ENCODE assay signal across 22 cellular contexts in genomic region chr22:37617431-37617830, GRCh38. TPM values are rescaled to one million over a fixed set of nuclear protein-coding genes. Genes with fewer than 3 reads are reported as not detected.
DNase-seq lines count a peak whose midpoint lies in the region; ATAC-seq and TF ChIP-seq lines count a peak whose summit lies in the region.
"Had no signal": no experiment of that assay in that cellular context is flagged by ENCODE, and none has a peak within 500 bp of the region (broad histone marks: within the 10 kb centered on the region; RNA-seq: fewer than 3 reads in every experiment).

No MANE protein-coding gene starts in this region.

- H3K27ac Mint-ChIP-seq in neural crest cell (ENCODE audit: unreplicated experiment) (no peak overlapping the region), progenitor cell of endocrine pancreas (no peak overlapping the region)

- H4K20me1 ChIP-seq in HCT116 (ENCODE audit: insufficient read depth) (no peaks in the 10 kb centered on the region), PC-3 (ENCODE audit: low read length) (no peaks in the 10 kb centered on the region)

- H3F3A ChIP-seq in PC-3 (ENCODE audit: low read length, unreplicated experiment), result no peaks in the 10 kb centered on the region

- TF ChIP-seq POLR2A in HCT116 (IDR thresholded peaks at IDR 0.05; ENCODE audit: borderline replicate concordance, extremely low read depth, insufficient read depth, insufficient read length), result no peak

- peaks cover 31 to 35% of the 10 kb centered on the region in 2 experiments for H3K36me3 ChIP-seq in HCT116 (ENCODE audit: control insufficient read depth in 1 of 2, insufficient read depth in 2 of 2, low read length in 2 of 2)
- H3K36me3 ChIP-seq in PC-3 (ENCODE audit: low read depth, low read length), result no peaks in the 10 kb centered on the region

- H3K9me2 ChIP-seq in HCT116 (ENCODE audit: insufficient read depth) (no peaks in the 10 kb centered on the region), PC-3 (replicated peaks; ENCODE audit: low read length) (no peaks in the 10 kb centered on the region)
- H3K9me2 ChIP-seq: SK-N-SH had no signal

- ATAC-seq in HCT116 (no peak), PC-3 (no peak)
- ATAC-seq: T-cell had no signal

- POLR2A ChIA-PET in HCT116 (lab: Charles Lee) (interaction anchor here (1.3 kb wide), 1 partner anchor 25 kb away, joined by 8 read pairs; no protein-coding TSS in a partner anchor), PC-3 (lab: Charles Lee; ENCODE audit: unreplicated experiment) (no interaction called here)

- no peak overlapping the region for H3K27ac ChIP-seq in HCT116 (ENCODE audit: low read depth, low read length)
- H3K27ac ChIP-seq in PC-3 (ENCODE audit: low read length), result no peak overlapping the region

- intact Hi-C loops in HCT116 (cut with micrococcal nuclease) (no loop called here), PC-3 (cut with micrococcal nuclease) (no loop called here)

- TF ChIP-seq CTCF in HCT116 (IDR thresholded peaks at IDR 0.05 in 2 of 3, conservative IDR thresholded peaks at IDR 0.05 in 1 of 3; ENCODE audit: borderline replicate concordance in 1 of 3, insufficient read depth in 1 of 3, low read depth in 2 of 3, low read length in 2 of 3), result no peak
- no peak for TF ChIP-seq CTCF in PC-3 (conservative IDR thresholded peaks at IDR 0.05; ENCODE audit: low read depth, low read length)
- no peak for TF ChIP-seq CTCF in neural crest cell (conservative IDR thresholded peaks at IDR 0.05)
- no peak for TF ChIP-seq CTCF in progenitor cell of endocrine pancreas (IDR thresholded peaks at IDR 0.05; ENCODE audit: unreplicated experiment)

- H3K79me2 ChIP-seq in HCT116 (ENCODE audit: insufficient read depth, low read length), result no peaks in the 10 kb centered on the region; the same call in 1 of the 2 replicates
- H3K79me2 ChIP-seq in PC-3 (ENCODE audit: low read length), result no peaks in the 10 kb centered on the region

- H3K36me3 Mint-ChIP-seq in neural crest cell (ENCODE audit: low read depth) (peaks cover 7% of the 10 kb centered on the region), progenitor cell of endocrine pancreas (ENCODE audit: insufficient read depth) (peaks cover 7% of the 10 kb centered on the region)

- H3K27me3 ChIP-seq in HCT116 (ENCODE audit: insufficient read depth, low read length) (no peaks in the 10 kb centered on the region), PC-3 (ENCODE audit: low read length) (no peaks in the 10 kb centered on the region)

- no peaks in the 10 kb centered on the region for H3K9me3 Mint-ChIP-seq in neural crest cell
- H3K9me3 Mint-ChIP-seq in progenitor cell of endocrine pancreas (ENCODE audit: low read depth), result no peaks in the 10 kb centered on the region
- H3K9me3 Mint-ChIP-seq: CD14-positive monocyte, T-cell had no signal

- no peak overlapping the region for H3K4me2 ChIP-seq in HCT116 (ENCODE audit: low read length)
- H3K4me2 ChIP-seq in PC-3 (ENCODE audit: low read length), result no peak overlapping the region
- H3K4me2 ChIP-seq: SK-N-SH had no signal

- BruUV-seq in HCT116 (replicated peaks; lab: Mats Ljungman, UMichigan), result TSS peak; percentile 33
- BruUV-seq in PC-3 (replicated peaks; lab: Mats Ljungman, UMichigan), result TSS peak; percentile 28

- H3K4me3 Mint-ChIP-seq in neural crest cell (peak overlapping the region; percentile 39), progenitor cell of endocrine pancreas (ENCODE audit: low read depth) (no peak overlapping the region)
- H3K4me3 Mint-ChIP-seq: CD14-positive monocyte, T-cell had no signal

- H3K9ac ChIP-seq in HCT116 (ENCODE audit: low read length) (no peak overlapping the region), PC-3 (ENCODE audit: low read length) (no peak overlapping the region)
- H3K9ac ChIP-seq: SK-N-SH had no signal

- no peak for TF ChIP-seq RAD21 in HCT116 (IDR thresholded peaks at IDR 0.05; ENCODE audit: low read depth)

- H3K27me3 Mint-ChIP-seq in neural crest cell (ENCODE audit: low read depth) (no peaks in the 10 kb centered on the region), progenitor cell of endocrine pancreas (no peaks in the 10 kb centered on the region)
- H3K27me3 Mint-ChIP-seq: T-cell had no signal

- H3K4me1 ChIP-seq in HCT116 (ENCODE audit: control insufficient read depth in 1 of 2, insufficient read depth in 2 of 2, low read length in 2 of 2) (0 out of 4 replicates have a peak, but pooled peaks cover 2% of the 10 kb centered on the region in 2 experiments), PC-3 (ENCODE audit: insufficient read depth, low read length) (no peaks in the 10 kb centered on the region)

- CTCF ChIA-PET in HCT116 (lab: Charles Lee) (interaction anchor here (1.0 kb wide), 1 partner anchor 8 kb away, joined by 3 read pairs; no protein-coding TSS in a partner anchor), PC-3 (lab: Charles Lee) (no interaction called here)

- H3K4me3 ChIP-seq in HCT116 (replicated peaks in 1 of 2; ENCODE audit: low read depth in 1 of 2, low read length in 2 of 2), result no peak overlapping the region
- no peak overlapping the region for H3K4me3 ChIP-seq in PC-3 (ENCODE audit: low read length)

- RAD21 ChIA-PET in HCT116 (lab: Charles Lee; ENCODE audit: low non-redundant PET in 1 of 2, low total read pairs in 2 of 2, uncharacterized antibody in 2 of 2, unreplicated experiment in 2 of 2), result no interaction called here

- H3K4me1 Mint-ChIP-seq in neural crest cell (no peaks in the 10 kb centered on the region), progenitor cell of endocrine pancreas (ENCODE audit: low read depth) (no peaks in the 10 kb centered on the region)

- no peak for DNase-seq in HCT116 (ENCODE audit: low read depth, low spot score)
- no peak for DNase-seq in PC-3
- no peak for DNase-seq in neural crest cell (ENCODE audit: low read depth, low spot score)
- no peak for DNase-seq in activated gamma-delta T cell (lab: John Stamatoyannopoulos, UW)
- no peak for DNase-seq in progenitor cell of endocrine pancreas (ENCODE audit: low spot score, unreplicated experiment)
- no peak for DNase-seq in activated CD4-positive, alpha-beta T cell treated with anti-CD3 and anti-CD28 coated beads, Interleukin-2, amount 50 U/mL, for 48 hours
- DNase-seq: ACHN, AML-193, COR-L47, GDM1, NCI-H1105 treated with DMSO at 0.1 percent for 48 hours, NCI-H1694, NCI-H2081 treated with DMSO at 0.1 percent for 48 hours, NCI-H748 treated with DMSO at 0.1 percent for 48 hours, RPMI8226, SHP77 treated with DMSO at 0.1 percent for 48 hours, SK-N-SH, T-cell had no signal

- H2AFZ ChIP-seq in HCT116 (ENCODE audit: low read depth, low read length, poor library complexity, severe bottlenecking) (no peak overlapping the region), PC-3 (ENCODE audit: low read length) (no peak overlapping the region)

- H3K9me3 ChIP-seq in HCT116 (ENCODE audit: control insufficient read depth in 1 of 2, insufficient read depth in 1 of 2, low read depth in 1 of 2, low read length in 2 of 2) (no peaks in the 10 kb centered on the region), PC-3 (ENCODE audit: low read length) (no peaks in the 10 kb centered on the region)
- H3K9me3 ChIP-seq: SK-N-SH had no signal

TF ChIP-seq in HCT116, 20 proteins besides CTCF, POLR2A, EP300 and RAD21 (continues in another document):
- TF ChIP-seq ZFX (IDR thresholded peaks at IDR 0.05) (no peak), ZBTB33 (IDR thresholded peaks at IDR 0.05; ENCODE audit: extremely low read depth, insufficient replicate concordance, low read length) (no peak), JUND (IDR thresholded peaks at IDR 0.05) (no peak), TCF7L2 (IDR thresholded peaks at IDR 0.05; ENCODE audit: borderline replicate concordance, extremely low read depth, insufficient read depth, insufficient read length) (no peak), SIN3A (IDR thresholded peaks at IDR 0.05; ENCODE audit: low read depth) (no peak), MAX (IDR thresholded peaks at IDR 0.05) (no peak), CEBPB (IDR thresholded peaks at IDR 0.05; ENCODE audit: low read depth) (no peak), CBX3 (IDR thresholded peaks at IDR 0.05; ENCODE audit: low read depth) (no peak), EZH2 (IDR thresholded peaks at IDR 0.05) (no peak)

RNA-seq across cellular contexts. Expression of gene GGA1, which starts 8.8 kb away (rescaled TPM):
- 89.8 TPM for total RNA-seq in HCT116 (2021; ENCODE audit: unreplicated experiment)
- 61.4 and 61.5 TPM in 2 replicates for polyA plus RNA-seq in HCT116 (2012)
- 49.1 and 55.7 TPM in 2 replicates for total RNA-seq in PC-3 (2014; rRNA removed)
- 85.1 and 88.6 TPM in 2 replicates for total RNA-seq in neural crest cell
- total RNA-seq in progenitor cell of endocrine pancreas, result 121 and 132 TPM in 2 replicates

RNA-seq across cellular contexts. Expression of gene SH3BP1, which starts 22.0 kb away (rescaled TPM):
- total RNA-seq in HCT116 (2021; ENCODE audit: unreplicated experiment) (48.4 TPM), PC-3 (2014; rRNA removed) (18.0 and 23.2 TPM in 2 replicates), neural crest cell (36.4 and 36.6 TPM in 2 replicates), progenitor cell of endocrine pancreas (25.4 and 27.4 TPM in 2 replicates)
- 72.9 and 82.7 TPM in 2 replicates for polyA plus RNA-seq in HCT116 (2012)

RNA-seq across cellular contexts. Expression of gene LGALS2, which starts 37.5 kb away (rescaled TPM):
- total RNA-seq in HCT116 (2021; ENCODE audit: unreplicated experiment) (not detected), PC-3 (2014; rRNA removed) (not detected in 2 replicates), neural crest cell (not detected in 2 replicates), progenitor cell of endocrine pancreas (2.7 and 4.3 TPM in 2 replicates)
- 0.61 TPM in 1 of 2 replicates, not detected in the other for polyA plus RNA-seq in HCT116 (2012)
- total RNA-seq: Daoy, H7, NCI-H460 had no signal
- polyA plus RNA-seq: SK-N-SH had no signal

RNA-seq across cellular contexts. Expression of gene PDXP, which starts 41.1 kb away (rescaled TPM):
- total RNA-seq in HCT116 (2021; ENCODE audit: unreplicated experiment) (42.7 TPM), PC-3 (2014; rRNA removed) (36.9 and 51.3 TPM in 2 replicates), neural crest cell (51.5 and 55.3 TPM in 2 replicates), progenitor cell of endocrine pancreas (16.8 and 17.7 TPM in 2 replicates)
- 43.9 and 52.6 TPM in 2 replicates for polyA plus RNA-seq in HCT116 (2012)

RNA-seq across cellular contexts. Expression of gene CDC42EP1, which starts 57.2 kb away (rescaled TPM):
- total RNA-seq in HCT116 (2021; ENCODE audit: unreplicated experiment) (160 TPM), PC-3 (2014; rRNA removed) (43.9 and 47.4 TPM in 2 replicates), neural crest cell (22.6 and 26.1 TPM in 2 replicates), progenitor cell of endocrine pancreas (52.6 TPM in 2 replicates)
- polyA plus RNA-seq in HCT116 (2012), result 184 and 199 TPM in 2 replicates
